23 cellular contexts compared by ENCODE assay signal in the genomic region with DNA sequence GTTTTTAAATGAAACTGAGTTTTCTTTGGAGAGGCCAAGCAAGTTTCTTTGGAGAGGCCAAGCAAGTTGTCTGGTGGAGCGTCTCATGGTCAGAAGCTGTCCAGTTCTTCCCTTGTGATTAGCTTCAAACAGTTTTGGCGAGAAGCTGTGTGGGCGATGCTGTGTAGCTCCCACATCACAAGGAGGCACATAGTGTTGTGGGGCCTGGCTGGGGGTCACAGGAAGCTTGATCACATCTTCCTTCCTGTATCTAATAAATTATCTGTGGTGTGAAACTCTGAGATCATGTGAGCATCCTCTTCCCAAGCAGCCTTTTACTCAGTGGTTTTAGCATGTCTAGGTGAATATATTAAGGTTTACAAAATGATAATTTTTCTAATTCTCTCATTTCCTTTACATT. TPM values are rescaled to one million over a fixed set of nuclear protein-coding genes. Genes with fewer than 3 reads are reported as not detected.
A peak's percentile ranks its signal among the peaks of the same experiment; 100 is the strongest.
DNase-seq lines count a peak whose midpoint lies in the region; ATAC-seq and TF ChIP-seq lines count a peak whose summit lies in the region.
"Had no signal": no experiment of that assay in that cellular context is flagged by ENCODE, and none has a peak within 500 bp of the region (broad histone marks: within the 10 kb centered on the region; RNA-seq: fewer than 3 reads in every experiment).

No MANE protein-coding gene starts in this region.

- no peak for TF ChIP-seq CTCF in upper lobe of left lung (IDR thresholded peaks at IDR 0.05)

- no peaks in the 10 kb centered on the region for H3K36me3 ChIP-seq in naive thymus-derived CD4-positive, alpha-beta T cell (ENCODE audit: control insufficient read depth in 2 of 3, insufficient read depth in 3 of 3, low read length in 3 of 3)
- no peaks in the 10 kb centered on the region for H3K36me3 ChIP-seq in upper lobe of left lung

- H3K9me3 ChIP-seq in naive thymus-derived CD4-positive, alpha-beta T cell (ENCODE audit: control insufficient read depth in 2 of 3, low read length in 3 of 3), result no peaks in the 10 kb centered on the region
- H3K9me3 ChIP-seq in upper lobe of left lung, result no peaks in the 10 kb centered on the region
- H3K9me3 ChIP-seq: Caco-2 had no signal

- peaks cover 10% of the 10 kb centered on the region for H3K4me1 Mint-ChIP-seq in activated CD8-positive, alpha-beta T cell treated with anti-CD3 and anti-CD28 coated beads, Interleukin-2, amount 10 ng/mL, durations not matched to agents 7 days and 5 days (ENCODE audit: low read depth)
- peaks cover 0 to 14% (median 0%) of the 10 kb centered on the region in 7 donors for H3K4me1 Mint-ChIP-seq in naive thymus-derived CD4-positive, alpha-beta T cell

- POLR2A ChIA-PET in activated CD8-positive, alpha-beta T cell treated with anti-CD3 and anti-CD28 coated beads, Interleukin-2, amount 10 ng/mL, durations not matched to agents 7 days and 5 days (lab: Charles Lee), result interaction anchor here (0.5 kb wide), 1 partner anchor 650 kb away, joined by 4 read pairs; no protein-coding TSS in a partner anchor
- POLR2A ChIA-PET in naive thymus-derived CD4-positive, alpha-beta T cell (lab: Charles Lee), result interaction anchor here (0.6 kb wide), 1 partner anchor 12 kb away, joined by 3 read pairs; no protein-coding TSS in a partner anchor

- CTCF ChIA-PET in activated CD8-positive, alpha-beta T cell treated with anti-CD3 and anti-CD28 coated beads, Interleukin-2, amount 10 ng/mL, durations not matched to agents 7 days and 5 days (lab: Charles Lee), result interaction anchor here (0.6 to 1.8 kb wide), 5 partner anchors 9 to 60 kb away, joined by 3 to 6 read pairs (median 3); no protein-coding TSS in a partner anchor
- CTCF ChIA-PET in naive thymus-derived CD4-positive, alpha-beta T cell (lab: Charles Lee), result no interaction called here

- DNase-seq in stimulated activated CD4-positive, alpha-beta T cell treated with anti-CD3 and anti-CD28 coated beads, Interleukin-15, amount 100 ng/mL, for 24 hours, result peak; percentile 18
- DNase-seq in stimulated activated CD4-positive, alpha-beta T cell treated with anti-CD3 and anti-CD28 coated beads, Interleukin-12 subunit alpha, Interleukin-12 subunit beta, amount 100 ng/mL, for 4 hours, result no peak
- peak; percentile 22 for DNase-seq in activated CD8-positive, alpha-beta T cell treated with anti-CD3 and anti-CD28 coated beads, Interleukin-2, amount 10 ng/mL, durations not matched to agents 7 days and 5 days
- DNase-seq in naive thymus-derived CD4-positive, alpha-beta T cell, result no peak
- no peak for DNase-seq in upper lobe of left lung
- DNase-seq in caudate nucleus (lab: John Stamatoyannopoulos, UW), result no peak
- DNase-seq: ACHN, Caco-2, GDM1, HFFc6, KBM-7, MV-4-11, NCI-H187, NCI-H2107, NCI-H2227 treated with DMSO at 0.1 percent for 48 hours, NCI-H510A treated with DMSO at 0.1 percent for 48 hours, NCI-H82, PC-3, RPMI8226, SIG-M5 had no signal

- no peaks in the 10 kb centered on the region for H3K36me3 Mint-ChIP-seq in activated CD8-positive, alpha-beta T cell treated with anti-CD3 and anti-CD28 coated beads, Interleukin-2, amount 10 ng/mL, durations not matched to agents 7 days and 5 days (ENCODE audit: low read depth)
- no peaks in the 10 kb centered on the region for H3K36me3 Mint-ChIP-seq in naive thymus-derived CD4-positive, alpha-beta T cell
- H3K36me3 Mint-ChIP-seq: CD14-positive monocyte had no signal

- no peak overlapping the region for H3K27ac ChIP-seq in naive thymus-derived CD4-positive, alpha-beta T cell (ENCODE audit: low read depth, low read length)
- H3K27ac ChIP-seq in upper lobe of left lung (no peak overlapping the region), caudate nucleus (ENCODE audit: low read depth, low read length) (no peak overlapping the region)

- intact Hi-C loops in naive thymus-derived CD4-positive, alpha-beta T cell (cut with micrococcal nuclease), result no loop called here

- H3K4me3 ChIP-seq in naive thymus-derived CD4-positive, alpha-beta T cell (ENCODE audit: low read length), result no peak overlapping the region
- H3K4me3 ChIP-seq in upper lobe of left lung, result no peak overlapping the region

- no peak for ATAC-seq in activated CD8-positive, alpha-beta T cell treated with anti-CD3 and anti-CD28 coated beads, Interleukin-2, amount 10 ng/mL, durations not matched to agents 7 days and 5 days
- peak; percentile 54 for ATAC-seq in naive thymus-derived CD4-positive, alpha-beta T cell
- ATAC-seq in upper lobe of left lung (ENCODE audit: low FRiP score in 2 of 2) (no peak), SK-N-SH treated with all-trans-retinoic acid at 6 μM for 48 hours (no peak)
- ATAC-seq: HepG2, PC-3 had no signal

- H3K27me3 ChIP-seq in naive thymus-derived CD4-positive, alpha-beta T cell (ENCODE audit: control insufficient read depth in 2 of 2, insufficient read depth in 2 of 2, low read length in 2 of 2), result no peaks in the 10 kb centered on the region
- H3K27me3 ChIP-seq in upper lobe of left lung, result no peaks in the 10 kb centered on the region

- no peak overlapping the region for H3K4me3 Mint-ChIP-seq in activated CD8-positive, alpha-beta T cell treated with anti-CD3 and anti-CD28 coated beads, Interleukin-2, amount 10 ng/mL, durations not matched to agents 7 days and 5 days
- no peak overlapping the region for H3K4me3 Mint-ChIP-seq in naive thymus-derived CD4-positive, alpha-beta T cell
- H3K4me3 Mint-ChIP-seq: CD14-positive monocyte, HFFc6 had no signal

- no peaks in the 10 kb centered on the region for H3K9me3 Mint-ChIP-seq in activated CD8-positive, alpha-beta T cell treated with anti-CD3 and anti-CD28 coated beads, Interleukin-2, amount 10 ng/mL, durations not matched to agents 7 days and 5 days (ENCODE audit: insufficient read depth)
- no peaks in the 10 kb centered on the region for H3K9me3 Mint-ChIP-seq in naive thymus-derived CD4-positive, alpha-beta T cell
- H3K9me3 Mint-ChIP-seq: HFFc6 had no signal

- H3K4me1 ChIP-seq in naive thymus-derived CD4-positive, alpha-beta T cell (ENCODE audit: control insufficient read depth in 2 of 2, insufficient read depth in 2 of 2, low read length in 2 of 2), result peaks cover 0 to 20% of the 10 kb centered on the region in 2 donors
- H3K4me1 ChIP-seq in upper lobe of left lung, result no peaks in the 10 kb centered on the region
- H3K4me1 ChIP-seq: Caco-2 had no signal

- no peak for TF ChIP-seq EP300 in upper lobe of left lung (IDR thresholded peaks at IDR 0.05)

- WGBS in upper lobe of left lung, 2 donors, result 70 to 78% methylated on average over 3 of the region's 3 CpGs

- H3K27me3 Mint-ChIP-seq in activated CD8-positive, alpha-beta T cell treated with anti-CD3 and anti-CD28 coated beads, Interleukin-2, amount 10 ng/mL, durations not matched to agents 7 days and 5 days (ENCODE audit: low read depth), result peaks cover 5% of the 10 kb centered on the region
- peaks cover 0 to 21% (median 12%) of the 10 kb centered on the region in 5 donors for H3K27me3 Mint-ChIP-seq in naive thymus-derived CD4-positive, alpha-beta T cell

- no peak for TF ChIP-seq POLR2A in upper lobe of left lung (IDR thresholded peaks at IDR 0.05)

- H3K27ac Mint-ChIP-seq in activated CD8-positive, alpha-beta T cell treated with anti-CD3 and anti-CD28 coated beads, Interleukin-2, amount 10 ng/mL, durations not matched to agents 7 days and 5 days, result peak overlapping the region; percentile 9
- H3K27ac Mint-ChIP-seq in naive thymus-derived CD4-positive, alpha-beta T cell, result no peak overlapping the region
- H3K27ac Mint-ChIP-seq: CD14-positive monocyte, HFFc6 had no signal

TF ChIP-seq in SK-N-SH treated with all-trans-retinoic acid at 6 μM for 48 hours, 23 proteins besides CTCF, POLR2A, EP300 and RAD21:
- TF ChIP-seq CSDC2 (CRISPR knock-in tag; IDR thresholded peaks at IDR 0.05) (no peak), ISL1 (CRISPR knock-in tag; IDR thresholded peaks at IDR 0.05) (no peak), TCF4 (CRISPR knock-in tag; IDR thresholded peaks at IDR 0.05; ENCODE audit: borderline replicate concordance) (no peak), ESRRG (CRISPR knock-in tag; IDR thresholded peaks at IDR 0.05) (no peak)

RNA-seq across cellular contexts. Expression of a gene that starts 33.9 kb away (rescaled TPM):
- total RNA-seq in activated CD8-positive, alpha-beta T cell treated with anti-CD3 and anti-CD28 coated beads, Interleukin-2, amount 10 ng/mL, durations not matched to agents 7 days and 5 days, result 1 to 10 TPM; 4.2 to 5.3 TPM
- total RNA-seq in naive thymus-derived CD4-positive, alpha-beta T cell, result 10 to 100 TPM in 1 of 5 experiments, 1 to 10 TPM in 4; 1.2 to 37.5 (median 5.7) TPM
- 1 to 10 TPM; 2.6 to 4.7 TPM for polyA plus RNA-seq in naive thymus-derived CD4-positive, alpha-beta T cell
- total RNA-seq in upper lobe of left lung, result 10 to 100 TPM; 21.8 to 65.0 (median 33.9) TPM

Comparison
In these comparisons a context has a peak if more than half of its experiments do, and no peak if none do; other contexts are left out.
1. DNase-seq: peak in stimulated activated CD4-positive, alpha-beta T cell treated with anti-CD3 and anti-CD28 coated beads, Interleukin-15, amount 100 ng/mL, for 24 hours (single experiment) and activated CD8-positive, alpha-beta T cell treated with anti-CD3 and anti-CD28 coated beads, Interleukin-2, amount 10 ng/mL, durations not matched to agents 7 days and 5 days (single experiment); none in stimulated activated CD4-positive, alpha-beta T cell treated with anti-CD3 and anti-CD28 coated beads, Interleukin-12 subunit alpha, Interleukin-12 subunit beta, amount 100 ng/mL, for 4 hours (single experiment), naive thymus-derived CD4-positive, alpha-beta T cell (0 of 9), upper lobe of left lung (0 of 2) and caudate nucleus (0 of 61).